In genomic region chr2:190640124-190640523, GRCh38 we compare ENCODE assay signal across 18 cellular contexts.
"Had no signal": no experiment of that assay in that cellular context is flagged by ENCODE, and none has a peak within 500 bp of the region (broad histone marks: within the 10 kb centered on the region; RNA-seq: fewer than 3 reads in every experiment).

No MANE protein-coding gene starts in this region.

- H3K9me3 ChIP-seq: gastroesophageal sphincter, heart left ventricle, ovary, right lobe of liver, stomach, testis had no signal

- DNase-seq: activated CD4-positive, alpha-beta T cell treated with anti-CD3 and anti-CD28 coated beads for 36 hours; activated CD4-positive, alpha-beta T cell treated with anti-CD3 and anti-CD28 coated beads, Interleukin-2, amount 50 U/mL, for 48 hours; activated naive CD4-positive, alpha-beta T cell; activated naive CD8-positive, alpha-beta T cell treated with anti-CD3 and anti-CD28 coated beads for 36 hours; anterior cingulate cortex; central memory CD4-positive, alpha-beta T cell; cortex of kidney; heart left ventricle; mesendoderm; naive thymus-derived CD4-positive, alpha-beta T cell; ovary; right lobe of liver; stimulated activated CD4-positive, alpha-beta T cell treated with anti-CD3 and anti-CD28 coated beads, Interleukin-4, amount 100 ng/mL, for 1 hour; stomach; testis had no signal

- H3K4me2 ChIP-seq: smooth muscle cell had no signal

- H3K27ac ChIP-seq: ovary, right lobe of liver, stomach, testis had no signal

- H3K36me3 ChIP-seq: gastroesophageal sphincter, heart left ventricle, ovary, right lobe of liver, stomach had no signal

- H3K27me3 ChIP-seq: gastroesophageal sphincter, heart left ventricle, ovary, right lobe of liver, stomach, testis had no signal

- H3K4me3 ChIP-seq: gastroesophageal sphincter, heart left ventricle, ovary, right lobe of liver, smooth muscle cell, stomach, testis had no signal

- ATAC-seq: activated CD4-positive, alpha-beta T cell treated with anti-CD3 and anti-CD28 coated beads for 36 hours; esophagus mucosa; gastroesophageal sphincter; heart left ventricle; naive thymus-derived CD4-positive, alpha-beta T cell had no signal
